ENCODE assay signal across 10 cellular contexts in genomic region chr17:10001296-10001904, GRCh38.
"Had no signal": no experiment of that assay in that cellular context is flagged by ENCODE, and none has a peak within 500 bp of the region (broad histone marks: within the 10 kb centered on the region; RNA-seq: fewer than 3 reads in every experiment).

No MANE protein-coding gene starts in this region.

- H3K27ac ChIP-seq: right lobe of liver, thoracic aorta had no signal

- H3K27me3 ChIP-seq: right lobe of liver, stomach had no signal

- H3K4me3 ChIP-seq: right lobe of liver, stomach, thoracic aorta had no signal

- ATAC-seq: activated T-helper 17 cell treated with anti-CD3 and anti-CD28 coated beads, Interleukin-2, amount 50 U/mL, for 72 hours; right lobe of liver had no signal

- H3K36me3 ChIP-seq: right lobe of liver, stomach, thoracic aorta had no signal

- DNase-seq: activated CD4-positive, alpha-beta T cell treated with anti-CD3 and anti-CD28 coated beads for 1 hour; activated CD4-positive, alpha-beta T cell treated with anti-CD3 and anti-CD28 coated beads, Interleukin-2, amount 50 U/mL, for 4 hours; activated naive CD4-positive, alpha-beta T cell treated with anti-CD3 and anti-CD28 coated beads, Interleukin-2, amount 10 ng/mL, durations not matched to agents 7 days and 5 days; hippocampal formation; right lobe of liver; stomach; T-helper 1 cell; T1000 had no signal

- H3K9me3 ChIP-seq: right lobe of liver, stomach, thoracic aorta had no signal

- H3K4me1 ChIP-seq: right lobe of liver had no signal
